22 cellular contexts compared by ENCODE assay signal in the genomic region with DNA sequence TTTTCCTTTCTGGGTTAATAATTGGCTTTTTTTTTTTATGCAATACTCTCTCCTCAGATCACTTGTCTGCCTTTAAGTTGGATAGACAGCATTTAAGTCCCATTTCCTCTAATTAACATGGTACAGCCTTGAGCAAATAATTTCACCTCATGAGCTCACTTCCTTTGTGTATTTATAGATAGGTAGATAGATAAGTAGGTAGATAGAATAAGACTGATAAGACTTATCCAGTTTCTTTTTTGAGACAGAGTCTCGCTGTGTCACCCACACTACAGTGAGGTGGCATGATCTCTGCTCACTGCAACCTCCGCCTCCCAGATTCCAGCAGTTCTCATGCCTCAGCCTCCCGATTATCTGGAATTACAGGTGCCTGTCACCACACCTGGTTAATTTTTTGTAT.
"Had no signal": no experiment of that assay in that cellular context is flagged by ENCODE, and none has a peak within 500 bp of the region (broad histone marks: within the 10 kb centered on the region; RNA-seq: fewer than 3 reads in every experiment).

No MANE protein-coding gene starts in this region.

- DNase-seq: cortex of kidney; hypothalamus; immature natural killer cell; islet precursor cell; kidney glomerular epithelial cell; left ventricle myocardium superior; lower lobe of right lung; pancreas; stimulated activated CD4-positive, alpha-beta T cell treated with anti-CD3 and anti-CD28 coated beads, Interleukin-12 subunit alpha, Interleukin-12 subunit beta, amount 100 ng/mL, for 4 hours; stimulated activated CD4-positive, alpha-beta T cell treated with anti-CD3 and anti-CD28 coated beads, Interleukin-1b, Interleukin-23, amount 100 ng/mL, for 48 hours; stimulated activated CD4-positive, alpha-beta T cell treated with anti-CD3 and anti-CD28 coated beads, Interleukin-4, amount 100 ng/mL, for 24 hours; transverse colon; upper lobe of right lung; uterus had no signal

- H3K27me3 ChIP-seq: neutrophil, pancreas, transverse colon, upper lobe of right lung, uterus had no signal

- H3K27ac Mint-ChIP-seq: immature natural killer cell; natural killer cell treated with Interleukin-12 subunit alpha and Interleukin-12 subunit beta and Interleukin-15 and Interleukin-18, amount 100 ng/mL, for 72 hours; stimulated activated effector memory CD8-positive, alpha-beta T cell treated with anti-CD3 and anti-CD28 coated beads, Interleukin-12 subunit alpha, Interleukin-12 subunit beta, amount 100 ng/mL, for 72 hours; stimulated activated naive CD8-positive, alpha-beta T cell treated with anti-CD3 and anti-CD28 coated beads, Interleukin-15, Interleukin-2, amounts not matched to agents 100 ng/mL and 50 ng/mL, for 24 hours had no signal

- ATAC-seq: left ventricle myocardium superior; natural killer cell treated with Interleukin-12 subunit alpha and Interleukin-12 subunit beta and Interleukin-15 and Interleukin-18, amount 100 ng/mL, for 72 hours; sciatic nerve; stimulated activated effector memory CD8-positive, alpha-beta T cell treated with anti-CD3 and anti-CD28 coated beads, Interleukin-12 subunit alpha, Interleukin-12 subunit beta, amount 100 ng/mL, for 72 hours had no signal

- H3K4me1 Mint-ChIP-seq: immature natural killer cell; neural crest cell; stimulated activated effector memory CD8-positive, alpha-beta T cell treated with anti-CD3 and anti-CD28 coated beads, Interleukin-12 subunit alpha, Interleukin-12 subunit beta, amount 100 ng/mL, for 72 hours had no signal

- H3K4me1 ChIP-seq: lower lobe of right lung, transverse colon, upper lobe of right lung, uterus had no signal

- H3K36me3 ChIP-seq: lower lobe of right lung, neutrophil, pancreas, thoracic aorta, transverse colon, upper lobe of right lung, uterus had no signal

- H3K36me3 Mint-ChIP-seq: immature natural killer cell; natural killer cell treated with Interleukin-12 subunit alpha and Interleukin-12 subunit beta and Interleukin-15 and Interleukin-18, amount 100 ng/mL, for 72 hours; stimulated activated effector memory CD8-positive, alpha-beta T cell treated with anti-CD3 and anti-CD28 coated beads, Interleukin-12 subunit alpha, Interleukin-12 subunit beta, amount 100 ng/mL, for 72 hours had no signal

- H3K4me3 ChIP-seq: lower lobe of right lung, pancreas, smooth muscle cell, thoracic aorta, transverse colon, upper lobe of right lung, uterus had no signal

- H3K27ac ChIP-seq: lower lobe of right lung, neutrophil, pancreas, thoracic aorta, transverse colon, upper lobe of right lung, uterus had no signal

- H3K9me3 ChIP-seq: lower lobe of right lung, neutrophil, pancreas, thoracic aorta, transverse colon, upper lobe of right lung, uterus had no signal

- H3K4me3 Mint-ChIP-seq: immature natural killer cell; natural killer cell treated with Interleukin-12 subunit alpha and Interleukin-12 subunit beta and Interleukin-15 and Interleukin-18, amount 100 ng/mL, for 72 hours; neural crest cell; stimulated activated effector memory CD8-positive, alpha-beta T cell treated with anti-CD3 and anti-CD28 coated beads, Interleukin-12 subunit alpha, Interleukin-12 subunit beta, amount 100 ng/mL, for 72 hours; stimulated activated naive CD8-positive, alpha-beta T cell treated with anti-CD3 and anti-CD28 coated beads, Interleukin-15, Interleukin-2, amounts not matched to agents 100 ng/mL and 50 ng/mL, for 24 hours had no signal

- H3K9me3 Mint-ChIP-seq: stimulated activated effector memory CD8-positive, alpha-beta T cell treated with anti-CD3 and anti-CD28 coated beads, Interleukin-12 subunit alpha, Interleukin-12 subunit beta, amount 100 ng/mL, for 72 hours; stimulated activated naive CD8-positive, alpha-beta T cell treated with anti-CD3 and anti-CD28 coated beads, Interleukin-15, Interleukin-2, amounts not matched to agents 100 ng/mL and 50 ng/mL, for 24 hours had no signal
